Comparison of ENCODE assay signal across 8 cellular contexts in the genomic region with DNA sequence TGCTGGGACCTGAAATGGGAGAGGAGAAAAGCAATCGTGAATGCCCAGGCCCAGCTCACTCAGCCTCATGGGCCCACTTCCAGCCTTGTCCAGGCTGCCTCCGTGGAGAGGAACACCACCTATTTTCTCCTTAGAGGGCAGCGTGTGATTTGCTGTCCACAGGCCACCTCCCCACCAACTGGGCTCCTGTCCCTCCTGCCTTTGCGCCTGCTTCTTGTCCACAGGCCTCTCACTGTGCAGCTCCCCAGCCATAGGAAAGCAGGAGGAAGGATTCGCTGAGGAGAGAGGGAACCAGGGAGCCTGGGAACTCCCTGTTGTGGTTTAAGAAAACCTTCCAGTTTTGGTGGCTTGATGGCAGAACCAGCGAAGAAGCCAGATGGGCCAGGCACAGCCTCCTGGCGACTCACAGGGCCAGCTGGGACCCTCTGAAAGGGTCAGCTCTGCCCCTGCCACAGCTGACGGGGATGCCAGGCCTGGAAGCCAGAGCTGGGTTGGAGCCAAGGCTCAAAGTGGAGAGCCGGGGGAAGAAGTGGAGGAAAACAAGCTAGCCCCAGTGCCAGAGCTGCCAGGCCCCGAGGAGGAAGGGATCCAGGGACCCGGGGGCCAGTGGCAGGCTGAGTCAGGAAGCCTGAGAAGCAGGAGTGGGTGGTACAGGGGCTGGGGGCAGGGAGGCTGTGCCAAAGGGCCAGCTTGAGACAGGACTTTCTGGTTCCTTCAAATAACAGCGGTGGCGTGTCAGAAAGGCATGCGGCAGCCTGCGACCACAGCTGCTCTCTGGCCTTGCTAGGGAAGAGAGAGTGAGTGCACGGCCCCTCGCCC. TPM values are rescaled to one million over a fixed set of nuclear protein-coding genes. Genes with fewer than 3 reads are reported as not detected.
DNase-seq lines count a peak whose midpoint lies in the region; ATAC-seq and TF ChIP-seq lines count a peak whose summit lies in the region.

No MANE protein-coding gene starts in this region.

- peak overlapping the region; percentile 77 for H3K27ac ChIP-seq in BLaER1
- peak overlapping the region; percentile 26 to 70 (median 52) for H3K27ac ChIP-seq in Peyer's patch
- H3K27ac ChIP-seq in esophagus muscularis mucosa (replicated peaks in 1 of 4): peak overlapping the region; percentile 93 to 100 (median 96)
- peak overlapping the region; percentile 2 for H3K27ac ChIP-seq in neutrophil

- 60% methylated on average over 17 of the region's 17 CpGs for WGBS in esophagus muscularis mucosa

- ATAC-seq in HG03095 (IDR thresholded peaks at IDR 0.05; ENCODE audit: unreplicated experiment): no peak

- H3K4me1 ChIP-seq in BLaER1 (peaks cover 54% of the 10 kb centered on the region), Peyer's patch (peaks cover 7 to 54% (median 34%) of the 10 kb centered on the region in 4 donors), esophagus muscularis mucosa (peaks cover 56 to 72% (median 66%) of the 10 kb centered on the region in 4 donors), neutrophil (ENCODE audit: control insufficient read depth in 1 of 2, insufficient read depth in 1 of 2, low read depth in 1 of 2, low read length in 1 of 2) (peaks cover 24% of the 10 kb centered on the region in 2 experiments)

- peak overlapping the region; percentile 49 for H3K4me2 ChIP-seq in BLaER1

- no peak for TF ChIP-seq POLR2A in Peyer's patch (IDR thresholded peaks at IDR 0.05)
- TF ChIP-seq POLR2A in esophagus muscularis mucosa (IDR thresholded peaks at IDR 0.05; ENCODE audit: low read depth): no peak

- H3K9me3 ChIP-seq in BLaER1 (no peaks in the 10 kb centered on the region), Peyer's patch (no peaks in the 10 kb centered on the region), esophagus muscularis mucosa (no peaks in the 10 kb centered on the region), neutrophil (no peaks in the 10 kb centered on the region)

- H3K36me3 ChIP-seq in BLaER1 (peaks cover 42% of the 10 kb centered on the region), Peyer's patch (peaks cover 0 to 53% (median 0%) of the 10 kb centered on the region in 3 donors), esophagus muscularis mucosa (peaks cover 38 to 61% (median 54%) of the 10 kb centered on the region in 4 donors), neutrophil (peaks cover 75% of the 10 kb centered on the region)

- H3K4me3 ChIP-seq in BLaER1 (no peak overlapping the region), Peyer's patch (no peak overlapping the region), esophagus muscularis mucosa (peak overlapping the region in 2 of 4 donors; percentile 16 to 27), neutrophil (ENCODE audit: low read depth in 1 of 2, low read length in 1 of 2) (no peak overlapping the region)

- DNase-seq in Peyer's patch: no peak
- no peak for DNase-seq in esophagus muscularis mucosa (ENCODE audit: extremely low spot score)
- DNase-seq in germinal center (ENCODE audit: low spot score): no peak
- DNase-seq in SW480 (ENCODE audit: low spot score): no peak
- no peak for DNase-seq in dermis blood vessel endothelial cell

- H3K9ac ChIP-seq in BLaER1: peak overlapping the region; percentile 67

- no peaks in the 10 kb centered on the region for H4K20me1 ChIP-seq in BLaER1

- TF ChIP-seq EP300 in esophagus muscularis mucosa (IDR thresholded peaks at IDR 0.05): no peak

- no peak for TF ChIP-seq CTCF in Peyer's patch (IDR thresholded peaks at IDR 0.05)
- TF ChIP-seq CTCF in esophagus muscularis mucosa (IDR thresholded peaks at IDR 0.05): no peak
- TF ChIP-seq CTCF in neutrophil (IDR thresholded peaks at IDR 0.05): no peak

- no peaks in the 10 kb centered on the region for H3K27me3 ChIP-seq in BLaER1
- H3K27me3 ChIP-seq in Peyer's patch: no peaks in the 10 kb centered on the region
- no peaks in the 10 kb centered on the region for H3K27me3 ChIP-seq in esophagus muscularis mucosa
- H3K27me3 ChIP-seq in neutrophil: no peaks in the 10 kb centered on the region

- intact Hi-C loops in esophagus muscularis mucosa (cut with DNase I): loop anchor here (10.0 kb wide), 1 partner anchor 282 kb away; a partner anchor contains a TSS

RNA-seq across cellular contexts. Expression of a gene that starts 9.9 kb away (rescaled TPM):
- total RNA-seq in Peyer's patch (100 to 1,000 TPM in 3 of 4 donors, 10 to 100 TPM in 1; 97.4 to 431 (median 280) TPM), esophagus muscularis mucosa (100 to 1,000 TPM; 131 to 238 (median 197) TPM), dermis blood vessel endothelial cell (134 and 157 TPM in 2 replicates)

RNA-seq across cellular contexts. Expression of a gene that starts 12.1 kb away (rescaled TPM):
- total RNA-seq in Peyer's patch (100 to 1,000 TPM in 1 of 4 donors, 10 to 100 TPM in 3; 63.9 to 690 (median 70.4) TPM), esophagus muscularis mucosa (10 to 100 TPM; 40.3 to 74.1 (median 56.5) TPM), dermis blood vessel endothelial cell (26.5 and 50.2 TPM in 2 replicates)

RNA-seq across cellular contexts. Expression of a gene that starts 12.4 kb away (rescaled TPM):
- total RNA-seq in Peyer's patch (100 to 1,000 TPM in 3 of 4 donors, 10 to 100 TPM in 1; 91.8 to 151 (median 115) TPM), esophagus muscularis mucosa (100 to 1,000 TPM; 104 to 169 (median 144) TPM), dermis blood vessel endothelial cell (162 and 185 TPM in 2 replicates)

RNA-seq across cellular contexts. Expression of a gene that starts 21.6 kb away (rescaled TPM):
- total RNA-seq in Peyer's patch (1 to 10 TPM; 3.3 to 7.0 (median 3.9) TPM), esophagus muscularis mucosa (1 to 10 TPM in 3 of 4 donors, under 1 TPM in 1; 0.42 to 4.5 (median 3.9) TPM), dermis blood vessel endothelial cell (not detected in 2 replicates)

Comparison
In these comparisons a context has a peak if more than half of its experiments do, and no peak if none do; other contexts are left out.
1. H3K27ac ChIP-seq: peak in every context shown above with its lines; median percentile 96 in esophagus muscularis mucosa; 77 in BLaER1; 52 in Peyer's patch; 2 in neutrophil.